In genomic region chr1:49060766-49061165, GRCh38 we compare ENCODE assay signal across 26 cellular contexts.
DNase-seq lines count a peak whose midpoint lies in the region; ATAC-seq and TF ChIP-seq lines count a peak whose summit lies in the region.
"Had no signal": no experiment of that assay in that cellular context is flagged by ENCODE, and none has a peak within 500 bp of the region (broad histone marks: within the 10 kb centered on the region; RNA-seq: fewer than 3 reads in every experiment).

No MANE protein-coding gene starts in this region.

- peak; percentile 3 for DNase-seq in MCF 10A (ENCODE audit: unreplicated experiment)
- DNase-seq in breast epithelium (ENCODE audit: low spot score in 2 of 2), result no peak
- DNase-seq in fibroblast of mammary gland (ENCODE audit: low read depth), result peak; percentile 67
- DNase-seq in stromal cell of bone marrow (ENCODE audit: low read depth), result peak; percentile 20
- DNase-seq in medulla oblongata (ENCODE audit: extremely low spot score), result no peak
- DNase-seq in naive thymus-derived CD4-positive, alpha-beta T cell, result no peak
- no peak for DNase-seq in left lung
- DNase-seq: activated CD4-positive, CD25-positive, alpha-beta regulatory T cell; activated CD8-positive, alpha-beta memory T cell treated with anti-CD3 and anti-CD28 coated beads, Interleukin-2, amount 10 ng/mL, durations not matched to agents 7 days and 5 days; activated T-cell treated with anti-CD3 and anti-CD28 coated beads, Interleukin-2, amount 50 U/mL, for 48 hours; BE2C; colonic mucosa; effector CD8-positive, alpha-beta T cell; GDM1; naive B cell; NCI-H1048; NCI-H2171; NCI-H524 treated with DMSO at 0.1 percent for 48 hours; nucleus accumbens; psoas muscle; SHP77 treated with DMSO at 0.1 percent for 48 hours; SW 1271 had no signal

- H3K4me3 ChIP-seq in breast epithelium (no peak overlapping the region), fibroblast of mammary gland (ENCODE audit: control insufficient read depth, low read depth, low read length) (no peak overlapping the region), left lung (no peak overlapping the region)
- no peak overlapping the region for H3K4me3 ChIP-seq in naive thymus-derived CD4-positive, alpha-beta T cell (ENCODE audit: low read length)
- H3K4me3 ChIP-seq: colonic mucosa, psoas muscle, tibial nerve had no signal

- peaks cover 7% of the 10 kb centered on the region for H3K9me3 Mint-ChIP-seq in MCF 10A (ENCODE audit: unreplicated experiment)
- H3K9me3 Mint-ChIP-seq in naive thymus-derived CD4-positive, alpha-beta T cell, result peaks cover 0 to 9% (median 3%) of the 10 kb centered on the region in 11 donors

- H3K4me1 ChIP-seq in breast epithelium (no peaks in the 10 kb centered on the region), left lung (no peaks in the 10 kb centered on the region)
- no peaks in the 10 kb centered on the region for H3K4me1 ChIP-seq in naive thymus-derived CD4-positive, alpha-beta T cell (ENCODE audit: control insufficient read depth in 2 of 2, insufficient read depth in 2 of 2, low read length in 2 of 2)
- H3K4me1 ChIP-seq: BE2C, colonic mucosa, psoas muscle, tibial nerve had no signal

- H3K27me3 Mint-ChIP-seq in MCF 10A (ENCODE audit: insufficient read depth, unreplicated experiment), result no peaks in the 10 kb centered on the region
- H3K27me3 Mint-ChIP-seq in naive thymus-derived CD4-positive, alpha-beta T cell, result peaks cover 0 to 12% (median 0%) of the 10 kb centered on the region in 5 donors
- H3K27me3 Mint-ChIP-seq: activated CD8-positive, alpha-beta memory T cell treated with anti-CD3 and anti-CD28 coated beads, Interleukin-2, amount 10 ng/mL, durations not matched to agents 7 days and 5 days had no signal

- H3K27me3 ChIP-seq in breast epithelium, result no peaks in the 10 kb centered on the region
- H3K27me3 ChIP-seq in naive thymus-derived CD4-positive, alpha-beta T cell (ENCODE audit: control insufficient read depth in 2 of 2, insufficient read depth in 2 of 2, low read length in 2 of 2), result no peaks in the 10 kb centered on the region
- H3K27me3 ChIP-seq in left lung, result no peaks in the 10 kb centered on the region
- H3K27me3 ChIP-seq: BE2C, colonic mucosa, tibial nerve had no signal

- no peak for TF ChIP-seq POLR2A in breast epithelium (IDR thresholded peaks at IDR 0.05)

- no peak overlapping the region for H3K4me3 Mint-ChIP-seq in MCF 10A (ENCODE audit: unreplicated experiment)
- H3K4me3 Mint-ChIP-seq in naive thymus-derived CD4-positive, alpha-beta T cell, result no peak overlapping the region
- H3K4me3 Mint-ChIP-seq: activated CD8-positive, alpha-beta memory T cell treated with anti-CD3 and anti-CD28 coated beads, Interleukin-2, amount 10 ng/mL, durations not matched to agents 7 days and 5 days; mesothelial cell of epicardium; naive B cell had no signal

- no peaks in the 10 kb centered on the region for H3K4me1 Mint-ChIP-seq in MCF 10A (ENCODE audit: insufficient read depth, unreplicated experiment)
- no peaks in the 10 kb centered on the region for H3K4me1 Mint-ChIP-seq in naive thymus-derived CD4-positive, alpha-beta T cell
- H3K4me1 Mint-ChIP-seq: activated CD8-positive, alpha-beta memory T cell treated with anti-CD3 and anti-CD28 coated beads, Interleukin-2, amount 10 ng/mL, durations not matched to agents 7 days and 5 days; mesothelial cell of epicardium; naive B cell had no signal

- ATAC-seq in SK-N-SH treated with all-trans-retinoic acid at 6 μM for 48 hours (peak; percentile 98), left lung (no peak)
- ATAC-seq in naive thymus-derived CD4-positive, alpha-beta T cell, result no peak
- ATAC-seq: activated CD8-positive, alpha-beta memory T cell treated with anti-CD3 and anti-CD28 coated beads, Interleukin-2, amount 10 ng/mL, durations not matched to agents 7 days and 5 days; psoas muscle had no signal

- TF ChIP-seq CTCF in MCF 10A (IDR thresholded peaks at IDR 0.05; ENCODE audit: unreplicated experiment) (no peak), breast epithelium (IDR thresholded peaks at IDR 0.05) (no peak), fibroblast of mammary gland (conservative IDR thresholded peaks at IDR 0.05; ENCODE audit: control insufficient read depth, insufficient read depth, low read depth, low read length) (no peak), left lung (IDR thresholded peaks at IDR 0.05) (no peak)

- H3K27ac Mint-ChIP-seq in MCF 10A (ENCODE audit: low read depth, unreplicated experiment), result no peak overlapping the region
- peak overlapping the region in 1 of 9 donors; percentile 3 for H3K27ac Mint-ChIP-seq in naive thymus-derived CD4-positive, alpha-beta T cell
- H3K27ac Mint-ChIP-seq: activated CD8-positive, alpha-beta memory T cell treated with anti-CD3 and anti-CD28 coated beads, Interleukin-2, amount 10 ng/mL, durations not matched to agents 7 days and 5 days; mesothelial cell of epicardium; naive B cell had no signal

- intact Hi-C loops in MCF 10A (cut with micrococcal nuclease) (no loop called here), breast epithelium (cut with DNase I; ENCODE audit: low total_unique reads) (no loop called here), left lung (cut with DNase I) (no loop called here)
- intact Hi-C loops in naive thymus-derived CD4-positive, alpha-beta T cell (cut with micrococcal nuclease), result no loop called here

- no peaks in the 10 kb centered on the region for H3K36me3 Mint-ChIP-seq in MCF 10A (ENCODE audit: insufficient read depth, unreplicated experiment)
- H3K36me3 Mint-ChIP-seq in naive thymus-derived CD4-positive, alpha-beta T cell, result no peaks in the 10 kb centered on the region
- H3K36me3 Mint-ChIP-seq: activated CD8-positive, alpha-beta memory T cell treated with anti-CD3 and anti-CD28 coated beads, Interleukin-2, amount 10 ng/mL, durations not matched to agents 7 days and 5 days; mesothelial cell of epicardium had no signal

- H3K27ac ChIP-seq in breast epithelium, result no peak overlapping the region
- H3K27ac ChIP-seq in naive thymus-derived CD4-positive, alpha-beta T cell (ENCODE audit: low read depth, low read length), result no peak overlapping the region
- no peak overlapping the region for H3K27ac ChIP-seq in left lung
- H3K27ac ChIP-seq: 22Rv1, colonic mucosa, psoas muscle, tibial nerve had no signal

- POLR2A ChIA-PET in MCF 10A (lab: Yijun Ruan, JAX), result no interaction called here
- POLR2A ChIA-PET in naive thymus-derived CD4-positive, alpha-beta T cell (lab: Charles Lee), result no interaction called here

- CTCF ChIA-PET in MCF 10A (lab: Yijun Ruan, JAX), result no interaction called here
- CTCF ChIA-PET in naive thymus-derived CD4-positive, alpha-beta T cell (lab: Charles Lee), result no interaction called here

- no peaks in the 10 kb centered on the region for H3K36me3 ChIP-seq in breast epithelium
- H3K36me3 ChIP-seq in naive thymus-derived CD4-positive, alpha-beta T cell (ENCODE audit: control insufficient read depth in 2 of 3, insufficient read depth in 3 of 3, low read length in 3 of 3), result no peaks in the 10 kb centered on the region
- H3K36me3 ChIP-seq in left lung, result no peaks in the 10 kb centered on the region
- H3K36me3 ChIP-seq: BE2C, colonic mucosa, tibial nerve had no signal

- no peaks in the 10 kb centered on the region for H3K9me3 ChIP-seq in breast epithelium
- H3K9me3 ChIP-seq in naive thymus-derived CD4-positive, alpha-beta T cell (ENCODE audit: control insufficient read depth in 2 of 3, low read length in 3 of 3), result no peaks in the 10 kb centered on the region
- H3K9me3 ChIP-seq in left lung, result no peaks in the 10 kb centered on the region
- H3K9me3 ChIP-seq: BE2C, colonic mucosa, psoas muscle had no signal

- BruUV-seq in MCF 10A (replicated peaks; lab: Mats Ljungman, UMichigan), result no TSS peak

TF ChIP-seq in SK-N-SH treated with all-trans-retinoic acid at 6 μM for 48 hours, 23 proteins besides CTCF, POLR2A, EP300 and RAD21:
- TF ChIP-seq ZFP30 (CRISPR knock-in tag; IDR thresholded peaks at IDR 0.05), result no peak
- no peak for TF ChIP-seq ZNF70 (CRISPR knock-in tag; IDR thresholded peaks at IDR 0.05)
- peak; percentile 65 for TF ChIP-seq ISL1 (CRISPR knock-in tag; IDR thresholded peaks at IDR 0.05)
- 0 out of 2 replicates have a peak, but pooled peaks have one; percentile 60 for TF ChIP-seq PATZ1 (CRISPR knock-in tag; IDR thresholded peaks at IDR 0.05; ENCODE audit: borderline replicate concordance)
- no peak for TF ChIP-seq ZNF565 (CRISPR knock-in tag; conservative IDR thresholded peaks at IDR 0.05; ENCODE audit: low read depth)

Comparison
In these comparisons a context has a peak if more than half of its experiments do, and no peak if none do; other contexts are left out.
1. DNase-seq: peak in MCF 10A (single experiment), fibroblast of mammary gland (single experiment) and stromal cell of bone marrow (single experiment); none in breast epithelium (0 of 2), medulla oblongata (single experiment), naive thymus-derived CD4-positive, alpha-beta T cell (0 of 9) and left lung (0 of 2).